In the genomic region with DNA sequence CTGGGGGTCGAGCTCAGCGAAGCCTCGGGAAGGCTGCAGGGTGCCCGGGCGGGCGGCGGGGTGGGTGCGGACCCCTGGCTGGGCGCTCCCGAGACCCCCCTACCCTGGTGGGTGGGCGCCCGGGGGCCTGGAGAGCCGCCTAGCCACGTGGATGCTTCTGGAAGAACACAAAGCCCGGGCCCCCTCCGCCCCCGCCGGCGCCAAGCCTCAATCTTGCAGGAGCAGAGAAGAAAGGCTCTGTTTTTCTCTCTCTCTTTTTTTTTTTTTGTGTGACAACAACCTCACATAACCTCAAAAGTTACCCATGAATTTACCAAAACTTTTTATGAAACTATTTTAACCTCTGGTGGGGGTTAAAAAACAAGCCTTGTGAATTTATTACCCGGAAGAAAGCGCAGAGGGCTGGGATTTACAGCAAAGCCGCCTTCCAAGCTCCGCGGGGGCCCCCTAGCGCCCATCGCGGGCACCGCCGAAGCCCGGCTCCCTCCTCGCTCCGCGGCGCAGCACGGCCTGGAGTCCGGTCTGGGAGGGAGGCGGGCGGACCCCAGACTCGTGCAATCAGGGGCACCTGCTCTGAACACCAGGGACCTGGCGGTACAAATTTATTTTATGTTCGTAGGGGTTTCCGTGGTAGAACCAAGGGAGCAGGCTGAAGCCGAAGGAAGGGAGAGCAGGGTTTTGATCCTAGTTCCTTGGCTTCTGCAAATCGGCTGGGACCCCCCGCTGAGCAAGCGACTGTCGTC, we compare ENCODE assay signal across 8 cellular contexts. TPM values are rescaled to one million over a fixed set of nuclear protein-coding genes. Genes with fewer than 3 reads are reported as not detected.
DNase-seq lines count a peak whose midpoint lies in the region; ATAC-seq and TF ChIP-seq lines count a peak whose summit lies in the region.

No MANE protein-coding gene starts in this region.

- H3K27me3 ChIP-seq in parathyroid adenoma (ENCODE audit: control insufficient read depth, insufficient read depth, low read length) (peaks cover 4% of the 10 kb centered on the region), thyroid gland (no peaks in the 10 kb centered on the region)

- H3K9me3 ChIP-seq in parathyroid adenoma (ENCODE audit: control insufficient read depth, low read length) (no peaks in the 10 kb centered on the region), thyroid gland (no peaks in the 10 kb centered on the region)

- no peaks in the 10 kb centered on the region for H3K79me2 ChIP-seq in parathyroid adenoma

- H3K36me3 Mint-ChIP-seq in activated naive CD8-positive, alpha-beta T cell treated with anti-CD3 and anti-CD28 coated beads, Interleukin-2, amount 10 ng/mL, durations not matched to agents 7 days and 5 days, result peaks cover 3% of the 10 kb centered on the region

- peak; percentile 63 for DNase-seq in COR-L47 (lab: John Stamatoyannopoulos, UW)
- DNase-seq in LNCaP clone FGC (ENCODE audit: low read depth), result no peak
- peak; percentile 44 for DNase-seq in SKM-1 treated with dmso at 0.1 percent for 144 hours (lab: John Stamatoyannopoulos, UW; ENCODE audit: unreplicated experiment)
- DNase-seq in activated naive CD8-positive, alpha-beta T cell treated with anti-CD3 and anti-CD28 coated beads, Interleukin-2, amount 10 ng/mL, durations not matched to agents 7 days and 5 days, result peak; percentile 92
- DNase-seq in Right ventricle myocardium superior, result peak; percentile 89
- DNase-seq in thyroid gland, result peak; percentile 80 to 82

- H3K4me2 ChIP-seq in parathyroid adenoma (ENCODE audit: low read length), result peak overlapping the region; percentile 82

- POLR2A ChIA-PET in activated naive CD8-positive, alpha-beta T cell treated with anti-CD3 and anti-CD28 coated beads, Interleukin-2, amount 10 ng/mL, durations not matched to agents 7 days and 5 days (lab: Charles Lee), result interaction anchor here (0.7 to 1.9 kb wide), 4 partner anchors 31 to 570 kb away, joined by 3 to 6 read pairs (median 3); no protein-coding TSS in a partner anchor

- no peak overlapping the region for H3K27ac ChIP-seq in parathyroid adenoma
- peak overlapping the region; percentile 4 to 84 (median 37) for H3K27ac ChIP-seq in thyroid gland

- H2AFZ ChIP-seq in parathyroid adenoma, result peak overlapping the region; percentile 84

- H3K36me3 ChIP-seq in parathyroid adenoma (ENCODE audit: control insufficient read depth, insufficient read depth, low read length) (no peaks in the 10 kb centered on the region), thyroid gland (no peaks in the 10 kb centered on the region)

- TF ChIP-seq POLR2A in thyroid gland (IDR thresholded peaks at IDR 0.05), result no peak

- intact Hi-C loops in Right ventricle myocardium superior (cut with DNase I), result loop anchor here (2.0 to 5.0 kb wide), 2 partner anchors 136 to 350 kb away; no protein-coding TSS in a partner anchor
- intact Hi-C loops in thyroid gland (cut with DNase I), result loop anchor here (5.0 to 10.0 kb wide), 3 partner anchors 135 to 355 kb away; no protein-coding TSS in a partner anchor

- TF ChIP-seq CTCF in LNCaP clone FGC (IDR thresholded peaks at IDR 0.05; ENCODE audit: control insufficient read depth, extremely low read depth, insufficient read depth) (peak; percentile 79), parathyroid adenoma (IDR thresholded peaks at IDR 0.05) (peak; percentile 96), thyroid gland (IDR thresholded peaks at IDR 0.05) (peak; percentile 73 to 96 (median 90))

- no peaks in the 10 kb centered on the region for H3K9me3 Mint-ChIP-seq in activated naive CD8-positive, alpha-beta T cell treated with anti-CD3 and anti-CD28 coated beads, Interleukin-2, amount 10 ng/mL, durations not matched to agents 7 days and 5 days

- peaks cover 3% of the 10 kb centered on the region for H3K27me3 Mint-ChIP-seq in activated naive CD8-positive, alpha-beta T cell treated with anti-CD3 and anti-CD28 coated beads, Interleukin-2, amount 10 ng/mL, durations not matched to agents 7 days and 5 days

- H3K27ac Mint-ChIP-seq in activated naive CD8-positive, alpha-beta T cell treated with anti-CD3 and anti-CD28 coated beads, Interleukin-2, amount 10 ng/mL, durations not matched to agents 7 days and 5 days, result peak overlapping the region; percentile 61

- WGBS in thyroid gland, 2 donors, result 4 to 7% methylated on average over 33 to 40 of the region's 47 CpGs

- no peaks in the 10 kb centered on the region for H3K4me1 ChIP-seq in parathyroid adenoma
- peaks cover 24 to 26% of the 10 kb centered on the region in 2 donors for H3K4me1 ChIP-seq in thyroid gland

- no peak overlapping the region for H3K9ac ChIP-seq in parathyroid adenoma

- H3K4me1 Mint-ChIP-seq in activated naive CD8-positive, alpha-beta T cell treated with anti-CD3 and anti-CD28 coated beads, Interleukin-2, amount 10 ng/mL, durations not matched to agents 7 days and 5 days, result peaks cover 9% of the 10 kb centered on the region

- ATAC-seq in GM21526 (IDR thresholded peaks at IDR 0.05; ENCODE audit: low FRiP score, unreplicated experiment) (peak; percentile 84), Right ventricle myocardium superior (ENCODE audit: poor library complexity) (peak; percentile 97)
- ATAC-seq in activated naive CD8-positive, alpha-beta T cell treated with anti-CD3 and anti-CD28 coated beads, Interleukin-2, amount 10 ng/mL, durations not matched to agents 7 days and 5 days (ENCODE audit: low read depth), result peak; percentile 97

- peak overlapping the region; percentile 47 for H3K4me3 ChIP-seq in LNCaP clone FGC (ENCODE audit: low read depth, low read length)
- H3K4me3 ChIP-seq in parathyroid adenoma (ENCODE audit: low read depth, low read length), result peak overlapping the region; percentile 59
- H3K4me3 ChIP-seq in thyroid gland (replicated peaks in 1 of 3), result peak overlapping the region in 1 of 3 donors; percentile 40

- peak overlapping the region; percentile 83 for H3K4me3 Mint-ChIP-seq in activated naive CD8-positive, alpha-beta T cell treated with anti-CD3 and anti-CD28 coated beads, Interleukin-2, amount 10 ng/mL, durations not matched to agents 7 days and 5 days

RNA-seq across cellular contexts. Expression of gene ZNF831, which starts 58.8 kb away (rescaled TPM):
- total RNA-seq in activated naive CD8-positive, alpha-beta T cell treated with anti-CD3 and anti-CD28 coated beads, Interleukin-2, amount 10 ng/mL, durations not matched to agents 7 days and 5 days, result 10 to 100 TPM; 15.9 to 16.3 TPM
- total RNA-seq in Right ventricle myocardium superior (0.08 TPM), thyroid gland (1 to 10 TPM in 3 of 4 donors, under 1 TPM in 1; 0.78 to 2.3 (median 1.6) TPM)

Comparison
In these comparisons a context has a peak if more than half of its experiments do, and no peak if none do; other contexts are left out.
1. RNA of gene ZNF831, which starts 58.8 kb away (total RNA-seq): 15.9 to 16.3 TPM in activated naive CD8-positive, alpha-beta T cell treated with anti-CD3 and anti-CD28 coated beads, Interleukin-2, amount 10 ng/mL, durations not matched to agents 7 days and 5 days; 0.78 to 2.3 TPM in thyroid gland and 0.08 TPM in Right ventricle myocardium superior (single experiment); every median in the first group is over 4 times any median in the second.
2. Peak in every context shown above with its lines, with median percentiles within 50 percentile points of each other: ATAC-seq and CTCF ChIP-seq.